In the genomic region with DNA sequence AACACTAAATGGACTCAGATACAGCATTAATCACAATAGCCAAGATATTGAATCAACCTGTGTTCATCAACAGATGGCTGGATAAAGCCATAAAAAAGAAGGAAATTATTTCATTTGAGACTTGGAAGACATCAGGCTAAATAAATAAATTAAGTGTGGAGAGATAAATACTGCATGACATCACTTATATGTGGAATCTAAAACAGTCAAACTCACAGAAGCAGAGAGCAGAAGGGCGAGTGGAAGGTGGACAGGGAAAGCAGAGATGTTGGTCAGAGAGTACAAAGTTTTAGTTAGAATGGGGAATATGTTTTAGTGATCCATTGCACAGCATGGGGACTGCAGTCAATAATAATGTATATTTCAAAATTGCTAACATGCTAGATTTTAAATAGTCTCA, we compare ENCODE assay signal across 21 cellular contexts.
"Had no signal": no experiment of that assay in that cellular context is flagged by ENCODE, and none has a peak within 500 bp of the region (broad histone marks: within the 10 kb centered on the region; RNA-seq: fewer than 3 reads in every experiment).

No MANE protein-coding gene starts in this region.

- H3K36me3 ChIP-seq: colonic mucosa, gastrocnemius medialis, heart right ventricle, ovary, right atrium auricular region, tibial artery, upper lobe of left lung, uterus had no signal

- H3K27me3 ChIP-seq: colonic mucosa, gastrocnemius medialis, heart right ventricle, ovary, right atrium auricular region, tibial artery, upper lobe of left lung, uterus had no signal

- H3K27ac ChIP-seq: colonic mucosa, ovary, right atrium auricular region, tibial artery, upper lobe of left lung, uterus had no signal

- ATAC-seq: left lobe of liver; mucosa of descending colon; naive thymus-derived CD8-positive, alpha-beta T cell; stimulated activated effector memory CD8-positive, alpha-beta T cell treated with anti-CD3 and anti-CD28 coated beads, Interleukin-12 subunit alpha, Interleukin-12 subunit beta, amount 100 ng/mL, for 72 hours; stimulated activated naive CD8-positive, alpha-beta T cell treated with anti-CD3 and anti-CD28 coated beads, Interleukin-15, Interleukin-2, amounts not matched to agents 100 U/mL and 50 U/mL, for 24 hours had no signal

- DNase-seq: colonic mucosa; dermis blood vessel endothelial cell; endodermal cell; erythroblast; gastrocnemius medialis; heart right ventricle; hypothalamus; kidney glomerular epithelial cell; mammary epithelial cell; mucosa of descending colon; naive thymus-derived CD8-positive, alpha-beta T cell; ovary; stimulated activated CD4-positive, alpha-beta T cell treated with anti-CD3 and anti-CD28 coated beads, Interleukin-4, amount 100 ng/mL, for 1 hour; stimulated activated CD8-positive, alpha-beta memory T cell treated with anti-CD3 and anti-CD28 coated beads, Interleukin-4, amount 100 ng/mL, for 48 hours; stimulated activated naive CD8-positive, alpha-beta T cell treated with anti-CD3 and anti-CD28 coated beads, Interleukin-15, Interleukin-2, amounts not matched to agents 100 U/mL and 50 U/mL, for 24 hours; tibial artery; upper lobe of left lung; uterus had no signal

- H3K4me3 ChIP-seq: colonic mucosa, gastrocnemius medialis, heart right ventricle, mucosa of descending colon, ovary, right atrium auricular region, tibial artery, upper lobe of left lung, uterus had no signal

- H3K9me3 ChIP-seq: colonic mucosa, gastrocnemius medialis, ovary, upper lobe of left lung, uterus had no signal

- H3K4me1 ChIP-seq: colonic mucosa, uterus had no signal
